2 cellular contexts compared by ENCODE assay signal in genomic region chr2:156901373-156902031, GRCh38.
TF ChIP-seq lines count a peak whose summit lies in the region.

No MANE protein-coding gene starts in this region.

TF ChIP-seq in IMR-90, 13 proteins besides CTCF, POLR2A, EP300 and RAD21:
- TF ChIP-seq USF2 (IDR thresholded peaks at IDR 0.05; ENCODE audit: low read depth, low read length) (no peak), RCOR1 (IDR thresholded peaks at IDR 0.05; ENCODE audit: insufficient replicate concordance, low read length) (no peak), NFE2L2 (IDR thresholded peaks at IDR 0.05; ENCODE audit: low read depth, low read length) (no peak), MAFK (IDR thresholded peaks at IDR 0.05; ENCODE audit: low read depth, low read length) (no peak), CEBPB (IDR thresholded peaks at IDR 0.05; ENCODE audit: low read depth, low read length) (no peak), ELK1 (IDR thresholded peaks at IDR 0.05; ENCODE audit: borderline replicate concordance, low read depth, low read length) (no peak), RFX5 (IDR thresholded peaks at IDR 0.05; ENCODE audit: low read depth, low read length) (no peak), FOS (IDR thresholded peaks at IDR 0.05; ENCODE audit: low read depth, low read length) (no peak), BHLHE40 (IDR thresholded peaks at IDR 0.05; ENCODE audit: low read depth, low read length) (no peak), MXI1 (IDR thresholded peaks at IDR 0.05; ENCODE audit: borderline replicate concordance, low read depth, low read length) (no peak), CHD1 (IDR thresholded peaks at IDR 0.05; ENCODE audit: low read depth, low read length) (no peak), MAZ (IDR thresholded peaks at IDR 0.05; ENCODE audit: borderline replicate concordance, low read depth, low read length) (no peak), SMC3 (IDR thresholded peaks at IDR 0.05; ENCODE audit: low read depth, low read length) (no peak)

TF ChIP-seq in GM23338, 12 proteins besides CTCF, POLR2A, EP300 and RAD21:
- TF ChIP-seq NANOG (IDR thresholded peaks at IDR 0.05; ENCODE audit: borderline replicate concordance) (no peak), EZH2phosphoT487 (IDR thresholded peaks at IDR 0.05; ENCODE audit: unreplicated experiment) (no peak), ZNF462 (CRISPR knock-in tag; IDR thresholded peaks at IDR 0.05) (no peak), POLR2AphosphoS5 (IDR thresholded peaks at IDR 0.05; ENCODE audit: low read depth) (no peak), EZH2 (IDR thresholded peaks at IDR 0.05; ENCODE audit: low read depth, unreplicated experiment) (no peak), ETS1 (IDR thresholded peaks at IDR 0.05) (no peak), JUNB (IDR thresholded peaks at IDR 0.05; ENCODE audit: unreplicated experiment) (no peak), ZNF114 (CRISPR knock-in tag; IDR thresholded peaks at IDR 0.05) (no peak), ZNF331 (CRISPR knock-in tag; IDR thresholded peaks at IDR 0.05; ENCODE audit: low read depth) (no peak), CREB1 (CRISPR knock-in tag; IDR thresholded peaks at IDR 0.05; ENCODE audit: low read depth) (no peak), STAT1 (IDR thresholded peaks at IDR 0.05; ENCODE audit: unreplicated experiment) (no peak)
- TF ChIP-seq, protein P1, sequence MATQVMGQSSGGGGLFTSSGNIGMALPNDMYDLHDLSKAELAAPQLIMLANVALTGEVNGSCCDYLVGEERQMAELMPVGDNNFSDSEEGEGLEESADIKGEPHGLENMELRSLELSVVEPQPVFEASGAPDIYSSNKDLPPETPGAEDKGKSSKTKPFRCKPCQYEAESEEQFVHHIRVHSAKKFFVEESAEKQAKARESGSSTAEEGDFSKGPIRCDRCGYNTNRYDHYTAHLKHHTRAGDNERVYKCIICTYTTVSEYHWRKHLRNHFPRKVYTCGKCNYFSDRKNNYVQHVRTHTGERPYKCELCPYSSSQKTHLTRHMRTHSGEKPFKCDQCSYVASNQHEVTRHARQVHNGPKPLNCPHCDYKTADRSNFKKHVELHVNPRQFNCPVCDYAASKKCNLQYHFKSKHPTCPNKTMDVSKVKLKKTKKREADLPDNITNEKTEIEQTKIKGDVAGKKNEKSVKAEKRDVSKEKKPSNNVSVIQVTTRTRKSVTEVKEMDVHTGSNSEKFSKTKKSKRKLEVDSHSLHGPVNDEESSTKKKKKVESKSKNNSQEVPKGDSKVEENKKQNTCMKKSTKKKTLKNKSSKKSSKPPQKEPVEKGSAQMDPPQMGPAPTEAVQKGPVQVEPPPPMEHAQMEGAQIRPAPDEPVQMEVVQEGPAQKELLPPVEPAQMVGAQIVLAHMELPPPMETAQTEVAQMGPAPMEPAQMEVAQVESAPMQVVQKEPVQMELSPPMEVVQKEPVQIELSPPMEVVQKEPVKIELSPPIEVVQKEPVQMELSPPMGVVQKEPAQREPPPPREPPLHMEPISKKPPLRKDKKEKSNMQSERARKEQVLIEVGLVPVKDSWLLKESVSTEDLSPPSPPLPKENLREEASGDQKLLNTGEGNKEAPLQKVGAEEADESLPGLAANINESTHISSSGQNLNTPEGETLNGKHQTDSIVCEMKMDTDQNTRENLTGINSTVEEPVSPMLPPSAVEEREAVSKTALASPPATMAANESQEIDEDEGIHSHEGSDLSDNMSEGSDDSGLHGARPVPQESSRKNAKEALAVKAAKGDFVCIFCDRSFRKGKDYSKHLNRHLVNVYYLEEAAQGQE (IDR thresholded peaks at IDR 0.05; ENCODE audit: unreplicated experiment): no peak
